Comparison of ENCODE assay signal across 3 cellular contexts in genomic region chr9:97077465-97078295, GRCh38.
A peak's percentile ranks its signal among the peaks of the same experiment; 100 is the strongest.
TF ChIP-seq lines count a peak whose summit lies in the region.

No MANE protein-coding gene starts in this region.

TF ChIP-seq in SK-N-SH, 30 proteins besides CTCF, POLR2A, EP300 and RAD21:
- TF ChIP-seq PBX3 (IDR thresholded peaks at IDR 0.05) (no peak), FOXM1 (IDR thresholded peaks at IDR 0.05; ENCODE audit: low read depth) (no peak), FOSL2 (IDR thresholded peaks at IDR 0.05; ENCODE audit: borderline replicate concordance, low read depth) (no peak), IRF3 (IDR thresholded peaks at IDR 0.05; ENCODE audit: low read depth, low read length) (no peak), MAX (IDR thresholded peaks at IDR 0.05; ENCODE audit: low read depth) (no peak), SIN3A (IDR thresholded peaks at IDR 0.05; ENCODE audit: borderline replicate concordance, low read depth, low read length) (no peak), YY1 (IDR thresholded peaks at IDR 0.05; ENCODE audit: low read depth) (no peak)

TF ChIP-seq in SK-N-SH treated with all-trans-retinoic acid at 6 μM for 48 hours, 23 proteins besides CTCF, POLR2A, EP300 and RAD21:
- TF ChIP-seq ZFP3 (CRISPR knock-in tag; IDR thresholded peaks at IDR 0.05) (no peak), TCF4 (CRISPR knock-in tag; IDR thresholded peaks at IDR 0.05; ENCODE audit: borderline replicate concordance) (no peak), TOX (CRISPR knock-in tag; IDR thresholded peaks at IDR 0.05; ENCODE audit: borderline replicate concordance) (no peak), ARNTL (CRISPR knock-in tag; IDR thresholded peaks at IDR 0.05; ENCODE audit: borderline replicate concordance, low read depth) (no peak), ZC3H10 (CRISPR knock-in tag; IDR thresholded peaks at IDR 0.05) (no peak), SNAI2 (CRISPR knock-in tag; IDR thresholded peaks at IDR 0.05) (no peak), ISL1 (CRISPR knock-in tag; IDR thresholded peaks at IDR 0.05) (no peak), CSDC2 (CRISPR knock-in tag; IDR thresholded peaks at IDR 0.05) (no peak), PATZ1 (CRISPR knock-in tag; IDR thresholded peaks at IDR 0.05; ENCODE audit: borderline replicate concordance) (no peak), POU6F1 (CRISPR knock-in tag; IDR thresholded peaks at IDR 0.05; ENCODE audit: borderline replicate concordance, low read depth) (no peak), CSRNP3 (CRISPR knock-in tag; IDR thresholded peaks at IDR 0.05) (no peak), ZNF70 (CRISPR knock-in tag; IDR thresholded peaks at IDR 0.05) (no peak), ZNF565 (CRISPR knock-in tag; conservative IDR thresholded peaks at IDR 0.05; ENCODE audit: low read depth) (no peak), RARB (CRISPR knock-in tag; IDR thresholded peaks at IDR 0.05) (no peak)

TF ChIP-seq in K562, 482 proteins besides CTCF, POLR2A, EP300 and RAD21:
- no peak for TF ChIP-seq TEAD1 (CRISPR knock-in tag; IDR thresholded peaks at IDR 0.05)
- TF ChIP-seq CREB5 (CRISPR knock-in tag; IDR thresholded peaks at IDR 0.05) = no peak
- TF ChIP-seq RCOR1 (IDR thresholded peaks at IDR 0.05; ENCODE audit: borderline replicate concordance in 1 of 2, low read depth in 2 of 2, low read length in 2 of 2) = peak in 1 of 2 experiments; percentile 42; a peak in 1 of 4 replicates
- peak; percentile 68 for TF ChIP-seq ADNP (tag; IDR thresholded peaks at IDR 0.05)
- 0 out of 2 replicates have a peak, but pooled peaks have one; percentile 24 for TF ChIP-seq BCOR (IDR thresholded peaks at IDR 0.05)
- TF ChIP-seq RBM25 (IDR thresholded peaks at IDR 0.05; ENCODE audit: low read depth, low read length, severe bottlenecking) = peak; percentile 61
